Comparison of ENCODE assay signal across 1 cellular context in genomic region chr6:157822221-157823000, GRCh38.
TF ChIP-seq lines count a peak whose summit lies in the region.

No MANE protein-coding gene starts in this region.

TF ChIP-seq in WTC11, 78 proteins besides CTCF, POLR2A, EP300 and RAD21 (continued from another document and continues in another):
- TF ChIP-seq MLX (CRISPR knock-in tag; IDR thresholded peaks at IDR 0.05) = no peak
- TF ChIP-seq ZNF396 (CRISPR knock-in tag; IDR thresholded peaks at IDR 0.05; ENCODE audit: borderline replicate concordance) = no peak
- TF ChIP-seq ZNF532 (CRISPR knock-in tag; IDR thresholded peaks at IDR 0.05; ENCODE audit: borderline replicate concordance) = no peak
- no peak for TF ChIP-seq AR (CRISPR knock-in tag; IDR thresholded peaks at IDR 0.05)
- no peak for TF ChIP-seq JUN (CRISPR knock-in tag; IDR thresholded peaks at IDR 0.05)
- TF ChIP-seq ZNF121 (CRISPR knock-in tag; IDR thresholded peaks at IDR 0.05) = no peak
- TF ChIP-seq ESRRA (CRISPR knock-in tag; IDR thresholded peaks at IDR 0.05; ENCODE audit: borderline replicate concordance) = no peak
- no peak; the same call in 1 of the 2 replicates for TF ChIP-seq GABPB1 (CRISPR knock-in tag; IDR thresholded peaks at IDR 0.05)
- no peak for TF ChIP-seq ARID4B (CRISPR knock-in tag; IDR thresholded peaks at IDR 0.05; ENCODE audit: borderline replicate concordance)
- TF ChIP-seq OVOL2 (CRISPR knock-in tag; IDR thresholded peaks at IDR 0.05; ENCODE audit: borderline replicate concordance) = no peak
- peak; percentile 58; the same call in 1 of the 2 replicates for TF ChIP-seq MAX (CRISPR knock-in tag; IDR thresholded peaks at IDR 0.05)
- no peak for TF ChIP-seq ZNF671 (CRISPR knock-in tag; IDR thresholded peaks at IDR 0.05)
- peak; percentile 67; the same call in 1 of the 2 replicates for TF ChIP-seq ETV6 (CRISPR knock-in tag; IDR thresholded peaks at IDR 0.05)
- TF ChIP-seq FOXP4 (CRISPR knock-in tag; IDR thresholded peaks at IDR 0.05) = 0 out of 2 replicates have a peak, but pooled peaks have one; percentile 26
- TF ChIP-seq FOXK1 (CRISPR knock-in tag; IDR thresholded peaks at IDR 0.05) = peak; percentile 24; the same call in 1 of the 2 replicates
- TF ChIP-seq NFYB (CRISPR knock-in tag; conservative IDR thresholded peaks at IDR 0.05; ENCODE audit: low read depth) = no peak
- 0 out of 2 replicates have a peak, but pooled peaks have one; percentile 49 for TF ChIP-seq NFE2L1 (CRISPR knock-in tag; IDR thresholded peaks at IDR 0.05)
- no peak for TF ChIP-seq E2F5 (CRISPR knock-in tag; IDR thresholded peaks at IDR 0.05)
- no peak for TF ChIP-seq NFATC4 (CRISPR knock-in tag; IDR thresholded peaks at IDR 0.05)
- TF ChIP-seq ATF2 (CRISPR knock-in tag; IDR thresholded peaks at IDR 0.05; ENCODE audit: borderline replicate concordance, low read depth) = no peak
- no peak for TF ChIP-seq ZNF416 (CRISPR knock-in tag; IDR thresholded peaks at IDR 0.05)
- no peak for TF ChIP-seq TEAD1 (CRISPR knock-in tag; IDR thresholded peaks at IDR 0.05)
- TF ChIP-seq FOXP1 (CRISPR knock-in tag; IDR thresholded peaks at IDR 0.05; ENCODE audit: borderline replicate concordance) = 0 out of 2 replicates have a peak, but pooled peaks have one; percentile 35
- no peak for TF ChIP-seq ATF1 (CRISPR knock-in tag; IDR thresholded peaks at IDR 0.05)
- no peak for TF ChIP-seq HMGXB4 (CRISPR knock-in tag; IDR thresholded peaks at IDR 0.05)
- TF ChIP-seq IRF2 (CRISPR knock-in tag; IDR thresholded peaks at IDR 0.05; ENCODE audit: borderline replicate concordance, low read depth) = no peak
- no peak for TF ChIP-seq NR3C1 (CRISPR knock-in tag; conservative IDR thresholded peaks at IDR 0.05; ENCODE audit: low read depth)
- no peak for TF ChIP-seq HMGA2 (CRISPR knock-in tag; IDR thresholded peaks at IDR 0.05)
- no peak for TF ChIP-seq USF1 (CRISPR knock-in tag; IDR thresholded peaks at IDR 0.05)
- no peak for TF ChIP-seq JAZF1 (CRISPR knock-in tag; IDR thresholded peaks at IDR 0.05)
- no peak for TF ChIP-seq SOX15 (CRISPR knock-in tag; IDR thresholded peaks at IDR 0.05)
- no peak for TF ChIP-seq ATF3 (CRISPR knock-in tag; conservative IDR thresholded peaks at IDR 0.05)
- TF ChIP-seq ZNF281 (CRISPR knock-in tag; IDR thresholded peaks at IDR 0.05) = no peak
